In genomic region chr18:11944786-11945185, GRCh38 we compare ENCODE assay signal across 21 cellular contexts.
"Had no signal": no experiment of that assay in that cellular context is flagged by ENCODE, and none has a peak within 500 bp of the region (broad histone marks: within the 10 kb centered on the region; RNA-seq: fewer than 3 reads in every experiment).

No MANE protein-coding gene starts in this region.

- H3K27me3 ChIP-seq: SJSA1 had no signal

- H3K9ac ChIP-seq: KMS-11 had no signal

- ATAC-seq: HepG2, K562, Panc1, PC-3, Right ventricle myocardium inferior had no signal

- H3K27ac ChIP-seq: KMS-11, SJSA1, SK-N-MC had no signal

- H3K9me3 ChIP-seq: SJSA1 had no signal

- H3K36me3 ChIP-seq: SJSA1 had no signal

- DNase-seq: MV-4-11, NCI-H1048, NCI-H1105, NCI-H1417, NCI-H1436 treated with DMSO at 0.1 percent for 48 hours, NCI-H1694, NCI-H187 treated with DMSO at 0.1 percent for 48 hours, NCI-H2029 treated with DMSO at 0.1 percent for 48 hours, NCI-H2171 treated with DMSO at 0.1 percent for 48 hours, NCI-H524, NCI-H526 treated with DMSO at 0.1 percent for 48 hours, NCI-H748 treated with DMSO at 0.1 percent for 48 hours, PC-3, SIG-M5 had no signal

- H3K4me2 ChIP-seq: KMS-11 had no signal

- H3K4me3 ChIP-seq: K562, SJSA1, SK-N-MC had no signal
